Comparison of ENCODE assay signal across 20 cellular contexts in the genomic region with DNA sequence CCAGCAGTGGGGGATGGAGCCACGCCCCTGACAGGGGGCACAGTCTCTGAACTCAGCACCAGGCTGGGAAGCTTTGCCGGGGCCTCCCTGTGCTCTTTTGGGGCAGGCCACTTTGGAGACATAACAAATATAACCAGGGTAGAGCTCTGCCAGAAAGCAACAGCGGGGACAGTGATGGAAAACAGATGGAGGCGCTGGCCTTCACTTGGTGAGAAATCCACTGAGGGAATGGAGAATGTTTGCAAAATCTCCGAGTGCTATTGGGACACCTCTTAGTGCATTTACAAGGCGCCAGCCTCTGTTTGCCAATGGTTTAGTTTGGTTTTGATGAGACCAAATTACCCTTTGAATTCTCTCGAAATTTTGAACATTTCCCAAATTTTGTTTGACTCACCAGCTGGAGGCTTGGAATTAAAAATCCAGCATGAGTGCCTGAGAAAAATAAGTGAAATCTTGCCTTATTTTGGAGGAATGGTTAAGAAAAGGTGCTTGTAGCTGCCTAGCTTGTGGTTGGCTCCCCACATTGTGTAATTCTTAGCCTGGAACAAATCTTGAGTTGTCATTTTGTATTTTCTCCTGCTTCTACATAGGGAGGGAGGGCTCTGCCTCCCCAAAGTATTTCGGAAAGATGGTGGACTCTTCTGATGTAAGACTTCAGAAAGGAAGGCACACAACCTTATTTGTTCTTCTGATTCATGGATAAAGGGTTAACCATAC.
DNase-seq lines count a peak whose midpoint lies in the region; ATAC-seq and TF ChIP-seq lines count a peak whose summit lies in the region.
"Had no signal": no experiment of that assay in that cellular context is flagged by ENCODE, and none has a peak within 500 bp of the region (broad histone marks: within the 10 kb centered on the region; RNA-seq: fewer than 3 reads in every experiment).

No MANE protein-coding gene starts in this region.

- H3K27ac ChIP-seq in lower lobe of right lung (no peak overlapping the region), suprapubic skin (peak overlapping the region; percentile 29)
- H3K27ac ChIP-seq: cardiac muscle cell, prostate gland had no signal

- H3K9me3 ChIP-seq in lower lobe of right lung: no peaks in the 10 kb centered on the region
- H3K9me3 ChIP-seq in suprapubic skin: no peaks in the 10 kb centered on the region
- H3K9me3 ChIP-seq: prostate gland had no signal

- no peak for TF ChIP-seq CTCF in lower lobe of right lung (IDR thresholded peaks at IDR 0.05)
- no peak for TF ChIP-seq CTCF in suprapubic skin (IDR thresholded peaks at IDR 0.05)

- no peak for TF ChIP-seq POLR2A in suprapubic skin (IDR thresholded peaks at IDR 0.05)

- 66% methylated on average over 8 of the region's 8 CpGs for WGBS in suprapubic skin

- in situ Hi-C loops in G401 (cut with HindIII; ENCODE audit: low sequenced_read_pairs): no loop called here

- no peak for TF ChIP-seq EP300 in suprapubic skin (IDR thresholded peaks at IDR 0.05)

- H3K4me3 ChIP-seq in lower lobe of right lung: no peak overlapping the region
- H3K4me3 ChIP-seq in suprapubic skin: no peak overlapping the region
- H3K4me3 ChIP-seq: cardiac muscle cell, prostate gland had no signal

- ATAC-seq in lower lobe of right lung (peak; percentile 11 to 30), HG03457 (IDR thresholded peaks at IDR 0.05; ENCODE audit: unreplicated experiment) (no peak), GM18498 (IDR thresholded peaks at IDR 0.05; ENCODE audit: unreplicated experiment) (no peak)
- ATAC-seq: naive thymus-derived CD4-positive, alpha-beta T cell had no signal

- DNase-seq in G401 (ENCODE audit: low spot score): peak; percentile 59
- peak; percentile 98 for DNase-seq in fibroblast of gingiva (ENCODE audit: low read depth)
- DNase-seq in lower lobe of right lung: no peak
- peak; percentile 81 for DNase-seq in suprapubic skin (ENCODE audit: low spot score in 2 of 2)
- DNase-seq in SW480 (ENCODE audit: low spot score): no peak
- no peak for DNase-seq in NCI-H146 treated with DMSO at 0.1 percent for 48 hours (lab: John Stamatoyannopoulos, UW; ENCODE audit: unreplicated experiment)
- DNase-seq: activated CD4-positive, alpha-beta T cell treated with anti-CD3 and anti-CD28 coated beads, Interleukin-2, amount 50 U/mL, for 48 hours; activated T-cell treated with anti-CD3 and anti-CD28 coated beads, Interleukin-2, amount 50 U/mL, for 1 hour; COR-L47; EL; MM.1S; naive thymus-derived CD4-positive, alpha-beta T cell; NCI-H187; NCI-H510A treated with DMSO at 0.1 percent for 48 hours; stimulated activated naive CD4-positive, alpha-beta T cell; T-helper 1 cell had no signal

- intact Hi-C loops in lower lobe of right lung (cut with DNase I): no loop called here

- H3K4me1 ChIP-seq in lower lobe of right lung (no peaks in the 10 kb centered on the region), suprapubic skin (peaks cover 6% of the 10 kb centered on the region)
- H3K4me1 ChIP-seq: prostate gland had no signal

- H3K27me3 ChIP-seq in lower lobe of right lung (ENCODE audit: low read depth): no peaks in the 10 kb centered on the region
- H3K27me3 ChIP-seq in suprapubic skin: no peaks in the 10 kb centered on the region
- H3K27me3 ChIP-seq: cardiac muscle cell had no signal

- H3K36me3 ChIP-seq in lower lobe of right lung (no peaks in the 10 kb centered on the region), suprapubic skin (no peaks in the 10 kb centered on the region)
- H3K36me3 ChIP-seq: cardiac muscle cell, prostate gland had no signal

Comparison
In these comparisons a context has a peak if more than half of its experiments do, and no peak if none do; other contexts are left out.
1. DNase-seq: peak in G401 (single experiment), fibroblast of gingiva (single experiment) and suprapubic skin (2 of 2); none in lower lobe of right lung (single experiment), SW480 (single experiment) and NCI-H146 treated with DMSO at 0.1 percent for 48 hours (single experiment).
2. ATAC-seq: peak in lower lobe of right lung (2 of 2); none in HG03457 (single experiment) and GM18498 (single experiment).